9 cellular contexts compared by ENCODE assay signal in the genomic region with DNA sequence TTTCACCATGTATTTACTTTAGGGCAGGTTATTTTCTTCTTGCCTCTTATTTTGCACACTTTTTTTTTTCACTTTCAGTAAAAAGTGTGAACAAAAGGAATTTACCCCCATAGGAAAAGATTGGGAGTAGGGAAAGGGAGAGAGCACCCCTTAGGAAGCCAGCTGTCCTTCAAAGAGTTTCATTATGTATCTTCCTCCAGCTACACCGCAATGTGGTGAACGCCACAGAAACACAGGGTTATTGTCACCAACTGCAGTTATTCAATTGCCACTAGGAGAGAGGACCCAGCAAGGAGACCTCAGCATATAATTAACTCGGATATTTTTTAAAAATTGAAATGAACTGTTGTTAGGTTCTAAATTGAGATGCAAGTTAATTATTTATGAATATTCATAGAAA.
DNase-seq lines count a peak whose midpoint lies in the region; ATAC-seq, FAIRE-seq and TF ChIP-seq lines count a peak whose summit lies in the region.
"Had no signal": no experiment of that assay in that cellular context is flagged by ENCODE, and none has a peak within 500 bp of the region (broad histone marks: within the 10 kb centered on the region; RNA-seq: fewer than 3 reads in every experiment).

No MANE protein-coding gene starts in this region.

- no peak for FAIRE-seq in HTR-8/SVneo (lab: Jason Lieb, UNC)

- peak; percentile 43 for ATAC-seq in HG03025 (IDR thresholded peaks at IDR 0.05; ENCODE audit: low FRiP score, unreplicated experiment)

- H3F3A ChIP-seq in PC-9 (ENCODE audit: insufficient read depth, low read depth) = no peaks in the 10 kb centered on the region

- no peaks in the 10 kb centered on the region for H3K9me3 Mint-ChIP-seq in nephron

- DNase-seq in DMS53 (lab: John Stamatoyannopoulos, UW) (peak; percentile 46), DMS53 treated with DMSO at 0.1 percent for 48 hours (lab: John Stamatoyannopoulos, UW; ENCODE audit: unreplicated experiment) (no peak), PC-9 (no peak), AG08395 (ENCODE audit: low spot score) (no peak), HTR-8/SVneo (ENCODE audit: insufficient read length, low spot score) (no peak)
- DNase-seq in activated effector memory CD4-positive, alpha-beta T cell treated with anti-CD3 and anti-CD28 coated beads, Interleukin-2, amount 50 U/mL, for 16 hours = no peak

- H3K4me1 Mint-ChIP-seq in nephron = peaks cover 30% of the 10 kb centered on the region

- peak overlapping the region in 1 of 3 experiments; percentile 39 for H3K27ac Mint-ChIP-seq in nephron

- POLR2A ChIA-PET in PC-9 (lab: Charles Lee; ENCODE audit: unreplicated experiment) = interaction anchor here (0.7 kb wide), 1 partner anchor 447 kb away, joined by 7 read pairs; no protein-coding TSS in a partner anchor

- CTCF ChIA-PET in PC-9 (lab: Charles Lee) = interaction anchor here (0.7 to 1.2 kb wide), 2 partner anchors 40 to 687 kb away, joined by 4 read pairs; no protein-coding TSS in a partner anchor

- H3K27me3 Mint-ChIP-seq in nephron (ENCODE audit: low read depth) = no peaks in the 10 kb centered on the region

- H2AFZ ChIP-seq in PC-9 = 0 out of 2 replicates have a peak overlapping the region, but pooled peaks have one; percentile 80

- H3K4me3 ChIP-seq in PC-9 = no peak overlapping the region; the same call in 1 of the 2 replicates

- H3K27me3 ChIP-seq in PC-9 (ENCODE audit: insufficient read depth, low read depth) = no peaks in the 10 kb centered on the region

- H3K4me2 ChIP-seq in PC-9 = peak overlapping the region; percentile 84

- no peak overlapping the region for H3K27ac ChIP-seq in PC-9
- H3K27ac ChIP-seq: 22Rv1 had no signal

- no peaks in the 10 kb centered on the region for H4K20me1 ChIP-seq in PC-9 (ENCODE audit: insufficient read depth)

- H3K9me3 ChIP-seq in PC-9 (ENCODE audit: insufficient read depth, low read depth) = no peaks in the 10 kb centered on the region

- 0 out of 2 replicates have a peak, but pooled peaks cover 5% of the 10 kb centered on the region for H3K4me1 ChIP-seq in PC-9 (replicated peaks; ENCODE audit: insufficient read depth)

- BruUV-seq in PC-9 (replicated peaks; lab: Mats Ljungman, UMichigan) = no TSS peak

- no peaks in the 10 kb centered on the region; the same call in 1 of the 2 replicates for H3K9me2 ChIP-seq in PC-9 (ENCODE audit: insufficient read depth)

- H3K36me3 ChIP-seq in PC-9 (ENCODE audit: low read depth) = no peaks in the 10 kb centered on the region

- H3K4me3 Mint-ChIP-seq in nephron = peak overlapping the region; percentile 56 to 67 (median 61)

- H3K36me3 Mint-ChIP-seq in nephron (ENCODE audit: low read depth) = no peaks in the 10 kb centered on the region

- TF ChIP-seq CTCF in PC-9 (conservative IDR thresholded peaks at IDR 0.05) (no peak), nephron (IDR thresholded peaks at IDR 0.05; ENCODE audit: unreplicated experiment in 3 of 3) (no peak)

- no peaks in the 10 kb centered on the region for H3K79me2 ChIP-seq in PC-9 (ENCODE audit: low read depth)

- intact Hi-C loops in PC-9 (cut with micrococcal nuclease; ENCODE audit: unreplicated experiment) = loop anchor here (2.0 to 5.0 kb wide), 2 partner anchors 122 to 146 kb away; no protein-coding TSS in a partner anchor
